Comparison of ENCODE assay signal across 6 cellular contexts in the genomic region with DNA sequence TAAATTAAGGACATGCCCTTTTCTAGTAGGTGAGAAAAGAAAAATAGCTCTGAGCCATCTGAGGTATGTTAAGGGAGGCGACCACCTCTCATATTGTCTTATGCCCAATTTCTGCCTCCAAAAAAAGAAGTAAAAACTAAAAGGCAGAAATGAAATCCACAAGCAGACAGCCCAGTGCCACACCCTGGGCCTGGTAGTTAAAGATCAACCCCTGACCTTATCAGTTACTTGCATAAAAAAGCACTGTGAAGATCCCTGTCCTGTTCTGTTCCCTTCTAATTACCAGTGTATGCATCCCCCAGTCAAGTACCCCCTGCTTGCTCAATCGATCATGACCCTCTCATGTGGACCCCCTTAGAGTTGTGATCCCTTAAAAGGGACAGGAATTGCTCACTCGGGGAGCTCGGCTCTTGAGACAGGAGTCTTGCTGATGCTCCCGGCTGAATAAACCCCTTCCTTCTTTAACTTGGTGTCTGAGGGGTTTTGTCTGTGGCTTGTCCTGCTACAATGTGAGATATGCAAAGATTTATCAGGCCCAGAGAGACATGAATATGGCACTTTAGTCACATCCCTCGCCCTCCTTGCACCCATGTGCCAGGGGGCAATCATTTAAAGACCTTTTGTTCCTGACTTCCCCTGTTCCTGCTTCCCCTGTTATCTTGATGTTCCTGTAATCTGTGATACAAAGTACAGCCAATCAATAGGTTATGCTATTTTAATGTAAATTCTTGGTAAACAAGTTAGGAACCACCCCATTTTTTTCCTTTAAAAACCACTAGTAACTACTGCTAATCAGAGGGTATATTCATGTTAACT. TPM values are rescaled to one million over a fixed set of nuclear protein-coding genes. Genes with fewer than 3 reads are reported as not detected.
A peak's percentile ranks its signal among the peaks of the same experiment; 100 is the strongest.
DNase-seq lines count a peak whose midpoint lies in the region; ATAC-seq, FAIRE-seq and TF ChIP-seq lines count a peak whose summit lies in the region.
"Not testable (repeated sequence)": the region's sequence is repeated elsewhere in the genome, so short reads cannot be mapped to it uniquely, and the experiment has no call there.

No MANE protein-coding gene starts in this region.

- POLR2A ChIA-PET in Caco-2 (lab: Charles Lee); K562 (lab: Yijun Ruan, JAX): not testable (repeated sequence)

- not testable (repeated sequence) for TF ChIP-seq RAD21 in K562 (CRISPR knock-in tag; conservative IDR thresholded peaks at IDR 0.05 in 1 of 2, IDR thresholded peaks at IDR 0.05 in 1 of 2); liver (IDR thresholded peaks at IDR 0.05)

- peaks cover 12% of the 10 kb centered on the region; the same call in 1 of the 2 replicates for H3K4me1 ChIP-seq in Caco-2
- peaks cover 0 to 12% of the 10 kb centered on the region in 2 experiments; a peak in 4 of 5 replicates for H3K4me1 ChIP-seq in K562 (replicated peaks in 1 of 2; ENCODE audit: control insufficient read depth in 2 of 2, insufficient read depth in 2 of 2, low read length in 2 of 2)
- peaks cover 2 to 17% (median 5%) of the 10 kb centered on the region in 4 donors for H3K4me1 ChIP-seq in liver (ENCODE audit: control insufficient read depth in 4 of 4, insufficient read depth in 4 of 4, low read length in 3 of 4)
- peaks cover 17 to 18% of the 10 kb centered on the region in 2 experiments for H3K4me1 ChIP-seq in neutrophil (ENCODE audit: control insufficient read depth in 1 of 2, insufficient read depth in 1 of 2, low read depth in 1 of 2, low read length in 1 of 2)

- not testable (repeated sequence) for H3K9me1 ChIP-seq in K562 (ENCODE audit: control insufficient read depth, insufficient read depth, low read length)

- intact Hi-C loops in Caco-2 (cut with micrococcal nuclease; ENCODE audit: unreplicated experiment) (loop anchor here (10.0 kb wide), 1 partner anchor 449 kb away; the partner anchor contains the start of genes DTWD1 and FAM227B), K562 (cut with micrococcal nuclease) (loop anchor here (10.0 kb wide), 1 partner anchor 439 kb away; no protein-coding TSS in a partner anchor)
- intact Hi-C loops in dendritic cell treated with granulocyte-macrophage colony-stimulating factor and Interleukin-4, amounts not matched to agents 40 ng/mL and 50 ng/mL, for 4 days (cut with micrococcal nuclease) = not testable (repeated sequence)

- H3K9me3 Mint-ChIP-seq in Caco-2 (ENCODE audit: unreplicated experiment); dendritic cell treated with granulocyte-macrophage colony-stimulating factor and Interleukin-4, amounts not matched to agents 40 ng/mL and 50 ng/mL, for 4 days: not testable (repeated sequence)

- FAIRE-seq in K562 (lab: Jason Lieb, UNC) = not testable (repeated sequence)

- BruUV-seq in Caco-2 (replicated peaks; lab: Mats Ljungman, UMichigan); K562 (replicated peaks; lab: Mats Ljungman, UMichigan): not testable (repeated sequence)

- H3K4me2 ChIP-seq in K562 (ENCODE audit: insufficient read depth, low read length) = not testable (repeated sequence)

- H3K79me2 ChIP-seq in K562 (ENCODE audit: control insufficient read depth, insufficient read depth, low read length) = peaks cover 84% of the 10 kb centered on the region

- ATAC-seq in K562 = not testable (repeated sequence)

- H3K27ac Mint-ChIP-seq in Caco-2 (ENCODE audit: unreplicated experiment) = not testable (repeated sequence)
- peak overlapping the region; percentile 48 for H3K27ac Mint-ChIP-seq in dendritic cell treated with granulocyte-macrophage colony-stimulating factor and Interleukin-4, amounts not matched to agents 40 ng/mL and 50 ng/mL, for 4 days

- TF ChIP-seq POLR2A in K562 (conservative IDR thresholded peaks at IDR 0.05) = not testable (repeated sequence)

- DNase-seq in Caco-2; K562 (ENCODE audit: extremely low read depth in 1 of 4, low spot score in 3 of 4): not testable (repeated sequence)
- DNase-seq in OCI-M1 (lab: John Stamatoyannopoulos, UW) = peak; percentile 15

- peaks cover 22% of the 10 kb centered on the region for H3K4me1 Mint-ChIP-seq in Caco-2 (ENCODE audit: low read depth, unreplicated experiment)
- peaks cover 38% of the 10 kb centered on the region for H3K4me1 Mint-ChIP-seq in dendritic cell treated with granulocyte-macrophage colony-stimulating factor and Interleukin-4, amounts not matched to agents 40 ng/mL and 50 ng/mL, for 4 days (ENCODE audit: low read depth)

- not testable (repeated sequence) for H3K9me3 ChIP-seq in Caco-2; K562 (replicated peaks; ENCODE audit: control insufficient read depth, insufficient read depth, low read depth, low read length); liver (ENCODE audit: control insufficient read depth in 4 of 4, low read length in 3 of 4); neutrophil

- H4K20me1 ChIP-seq in K562 (replicated peaks; ENCODE audit: control insufficient read depth, insufficient read depth, low read length) = not testable (repeated sequence)

- H3K36me3 ChIP-seq in Caco-2 (ENCODE audit: control insufficient read depth, insufficient read depth, low read length); liver (ENCODE audit: control insufficient read depth in 4 of 4, insufficient read depth in 3 of 4, low read depth in 1 of 4, low read length in 3 of 4); neutrophil: not testable (repeated sequence)
- peaks cover 30% of the 10 kb centered on the region for H3K36me3 ChIP-seq in K562 (ENCODE audit: control insufficient read depth, insufficient read depth, low read length)

- peak overlapping the region; percentile 13 for H3K4me3 Mint-ChIP-seq in Caco-2 (ENCODE audit: unreplicated experiment)
- not testable (repeated sequence) for H3K4me3 Mint-ChIP-seq in dendritic cell treated with granulocyte-macrophage colony-stimulating factor and Interleukin-4, amounts not matched to agents 40 ng/mL and 50 ng/mL, for 4 days

- WGBS in K562 (ENCODE audit: insufficient coverage, low coverage, missing lambda C conversion rate) = 83% methylated on average over 5 of the region's 6 CpGs
- WGBS in liver = 88% methylated on average over 6 of the region's 6 CpGs

- TF ChIP-seq CTCF in Caco-2 (IDR thresholded peaks at IDR 0.05; ENCODE audit: insufficient read depth in 1 of 2, low read depth in 1 of 2, low read length in 1 of 2, severe bottlenecking in 1 of 2, unreplicated experiment in 1 of 2); K562 (IDR thresholded peaks at IDR 0.05 in 2 of 3, conservative IDR thresholded peaks at IDR 0.05 in 1 of 3; ENCODE audit: insufficient read depth in 2 of 3, low read depth in 1 of 3, low read length in 3 of 3); liver (IDR thresholded peaks at IDR 0.05; ENCODE audit: low read depth, low read length, missing input control); neutrophil (IDR thresholded peaks at IDR 0.05): not testable (repeated sequence)

- H3K36me3 Mint-ChIP-seq in Caco-2 (ENCODE audit: insufficient read depth, unreplicated experiment); dendritic cell treated with granulocyte-macrophage colony-stimulating factor and Interleukin-4, amounts not matched to agents 40 ng/mL and 50 ng/mL, for 4 days (ENCODE audit: low read depth): not testable (repeated sequence)

- H3K27me3 Mint-ChIP-seq in Caco-2 (ENCODE audit: insufficient read depth, unreplicated experiment); dendritic cell treated with granulocyte-macrophage colony-stimulating factor and Interleukin-4, amounts not matched to agents 40 ng/mL and 50 ng/mL, for 4 days: not testable (repeated sequence)

- not testable (repeated sequence) for TF ChIP-seq EP300 in K562 (IDR thresholded peaks at IDR 0.05; ENCODE audit: low read length)

- not testable (repeated sequence) for H3K27ac ChIP-seq in K562 (ENCODE audit: extremely low read depth, low read depth, low read length); liver (ENCODE audit: low read depth in 1 of 2, low read length in 2 of 2)
- H3K27ac ChIP-seq in neutrophil = peak overlapping the region; percentile 56

- CTCF ChIA-PET in Caco-2 (lab: Charles Lee); K562 (lab: Yijun Ruan, JAX; ENCODE audit: low intra/inter-chr PET ratio): not testable (repeated sequence)

- not testable (repeated sequence) for H2AFZ ChIP-seq in K562 (ENCODE audit: low read depth, low read length)

- H3K27me3 ChIP-seq in Caco-2 (replicated peaks; ENCODE audit: control insufficient read depth, insufficient read depth, low read length); K562 (ENCODE audit: control insufficient read depth in 2 of 2, insufficient read depth in 2 of 2, low read length in 2 of 2); liver (ENCODE audit: control insufficient read depth in 4 of 4, insufficient read depth in 4 of 4, low read length in 3 of 4); neutrophil: not testable (repeated sequence)

- in situ Hi-C loops in K562 (cut with MboI) = not testable (repeated sequence)

- H3K4me3 ChIP-seq in Caco-2 (ENCODE audit: low read depth, low read length); K562; liver (ENCODE audit: low read depth in 1 of 3, low read length in 3 of 3); neutrophil (ENCODE audit: low read depth in 1 of 2, low read length in 1 of 2): not testable (repeated sequence)

- not testable (repeated sequence) for H3K9ac ChIP-seq in K562 (ENCODE audit: insufficient read depth in 1 of 2, low read depth in 2 of 2, low read length in 2 of 2); liver (ENCODE audit: low read depth in 1 of 2, low read length in 2 of 2)

RNA-seq across cellular contexts. Expression of gene GALK2, which starts 5.7 kb away (rescaled TPM):
- 25.5 and 29.8 TPM in 2 replicates for total RNA-seq in Caco-2 (2022)
- 83.9 and 85.0 TPM in 2 replicates for total RNA-seq in K562 (2011; cell fraction: chromatin; rRNA removed; ENCODE audit: low replicate concordance)
- 51.6 and 54.2 TPM in 2 replicates for total RNA-seq in K562 (2011; cell fraction: nucleolus; rRNA removed)
- 57.6 and 57.7 TPM in 2 replicates for total RNA-seq in K562 (2011; cell fraction: nucleoplasm; rRNA removed)
- 42.4 and 54.4 TPM in 2 replicates for total RNA-seq in K562 (2014; rRNA removed)
- total RNA-seq in K562 (2014; rRNA removed; fragmentation: Illumina TruSeq; extraction: Trizol) = 55.7 and 56.9 TPM in 2 replicates
- 48.1 and 50.7 TPM in 2 replicates for total RNA-seq in K562 (2015; rRNA removed; fragmentation: Illumina TruSeq; extraction: Trizol)
- 41.8 and 42.2 TPM in 2 replicates for total RNA-seq in K562 (2021)
- 39.0 and 55.4 TPM in 2 replicates for polyA plus RNA-seq in K562 (2011; rRNA removed)
- 26.2 and 28.2 TPM in 2 replicates for polyA plus RNA-seq in K562 (2011; cell fraction: cytosol; rRNA removed)
- 39.0 and 46.1 TPM in 2 replicates for polyA plus RNA-seq in K562 (2011; cell fraction: nucleus; rRNA removed)
- 37.0 and 37.3 TPM in 2 replicates for polyA plus RNA-seq in K562 (2012)
- polyA plus RNA-seq in K562 (2014; fragmentation: Illumina TruSeq; extraction: Trizol) = 31.1 and 36.2 TPM in 2 replicates
- 10 to 100 TPM; 81.6 to 82.0 TPM for polyA plus RNA-seq in K562 (2014; fragmentation: Nextera tagmentation; extraction: Ambion mirVana)
- 32.8 and 37.8 TPM in 2 replicates for polyA plus RNA-seq in K562 (2014; rRNA removed)
- polyA minus RNA-seq in K562 (2011; rRNA and poly(A)+ RNA removed) = 84.8 and 95.2 TPM in 2 replicates
- 30.9 and 48.5 TPM in 2 replicates for polyA minus RNA-seq in K562 (2011; cell fraction: cytosol; rRNA and poly(A)+ RNA removed)
- 47.1 and 83.0 TPM in 2 replicates for polyA minus RNA-seq in K562 (2011; cell fraction: nucleus; rRNA and poly(A)+ RNA removed)
- total RNA-seq in liver = 10 to 100 TPM; 18.1 to 57.0 TPM
- 10 to 100 TPM; 18.5 to 30.4 TPM for polyA plus RNA-seq in liver

RNA-seq across cellular contexts. Expression of gene COPS2, which starts 20.4 kb away (rescaled TPM):
- total RNA-seq in Caco-2 (2022) (83.8 and 85.4 TPM in 2 replicates), K562 (2014; rRNA removed) (38.5 and 66.4 TPM in 2 replicates), K562 (2014; rRNA removed; fragmentation: Illumina TruSeq; extraction: Trizol) (154 and 187 TPM in 2 replicates), K562 (2015; rRNA removed; fragmentation: Illumina TruSeq; extraction: Trizol) (122 and 138 TPM in 2 replicates), K562 (2021) (106 and 107 TPM in 2 replicates), liver (10 to 100 TPM; 27.7 to 36.0 TPM)
- 19.3 and 97.2 TPM in 2 replicates for total RNA-seq in K562 (2011; cell fraction: chromatin; rRNA removed; ENCODE audit: low replicate concordance)
- total RNA-seq in K562 (2011; cell fraction: nucleolus; rRNA removed) = 7.0 and 15.3 TPM in 2 replicates
- 27.7 and 45.0 TPM in 2 replicates for total RNA-seq in K562 (2011; cell fraction: nucleoplasm; rRNA removed)
- polyA plus RNA-seq in K562 (2011; rRNA removed) (81.9 and 119 TPM in 2 replicates), K562 (2014; fragmentation: Illumina TruSeq; extraction: Trizol) (120 and 151 TPM in 2 replicates), K562 (2014; fragmentation: Nextera tagmentation; extraction: Ambion mirVana) (100 to 1,000 TPM; 105 to 117 TPM), K562 (2014; rRNA removed) (111 and 113 TPM in 2 replicates), liver (10 to 100 TPM; 14.0 to 23.3 TPM)
- polyA plus RNA-seq in K562 (2011; cell fraction: cytosol; rRNA removed) = 12.3 and 30.4 TPM in 2 replicates
- polyA plus RNA-seq in K562 (2011; cell fraction: nucleus; rRNA removed) = 10.5 and 23.8 TPM in 2 replicates
- 81.8 and 93.6 TPM in 2 replicates for polyA plus RNA-seq in K562 (2012)
- 156 and 194 TPM in 2 replicates for polyA minus RNA-seq in K562 (2011; rRNA and poly(A)+ RNA removed)
- 42.1 and 42.9 TPM in 2 replicates for polyA minus RNA-seq in K562 (2011; cell fraction: cytosol; rRNA and poly(A)+ RNA removed)
- polyA minus RNA-seq in K562 (2011; cell fraction: nucleus; rRNA and poly(A)+ RNA removed) = 27.2 and 80.3 TPM in 2 replicates
